In the genomic region with DNA sequence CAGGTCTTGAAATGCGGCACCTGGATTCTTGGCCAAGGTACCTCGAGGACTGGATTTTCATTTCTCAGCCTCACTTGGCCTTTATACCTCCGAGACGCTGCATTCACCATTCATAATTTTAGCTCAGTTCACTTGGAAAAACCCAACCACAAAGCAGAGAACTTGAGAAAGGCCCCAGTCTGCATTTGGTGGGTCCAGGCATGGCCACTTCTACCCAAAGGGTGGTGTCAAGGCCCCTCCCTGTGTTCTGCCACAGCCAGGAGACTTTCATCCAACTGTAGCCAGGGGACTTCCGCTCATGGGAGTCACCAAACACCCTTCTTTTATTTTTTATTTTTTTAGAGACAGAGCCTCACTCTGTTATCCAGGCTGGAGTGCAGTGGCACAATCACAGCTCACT, we compare ENCODE assay signal across 28 cellular contexts. TPM values are rescaled to one million over a fixed set of nuclear protein-coding genes. Genes with fewer than 3 reads are reported as not detected.
"Had no signal": no experiment of that assay in that cellular context is flagged by ENCODE, and none has a peak within 500 bp of the region (broad histone marks: within the 10 kb centered on the region; RNA-seq: fewer than 3 reads in every experiment).

No MANE protein-coding gene starts in this region.

- H3K4me3 Mint-ChIP-seq: endodermal cell; memory B cell; nephron; neural progenitor cell; stimulated activated naive CD8-positive, alpha-beta T cell treated with anti-CD3 and anti-CD28 coated beads, Interleukin-15, amount 100 ng/mL, for 72 hours had no signal

- ATAC-seq: esophagus mucosa; gastrocnemius medialis; sciatic nerve; stimulated activated naive CD8-positive, alpha-beta T cell treated with anti-CD3 and anti-CD28 coated beads, Interleukin-15, amount 100 ng/mL, for 72 hours had no signal

- H3K9me3 Mint-ChIP-seq: endodermal cell; nephron; neural progenitor cell; stimulated activated naive CD8-positive, alpha-beta T cell treated with anti-CD3 and anti-CD28 coated beads, Interleukin-15, amount 100 ng/mL, for 72 hours had no signal

- H3K4me2 ChIP-seq: hepatocyte, neural progenitor cell, smooth muscle cell had no signal

- H3K4me1 Mint-ChIP-seq: endodermal cell, neural progenitor cell had no signal

- DNase-seq: effector CD8-positive, alpha-beta T cell; endodermal cell; foreskin fibroblast; gastrocnemius medialis; head of caudate nucleus; kidney; stimulated activated CD4-positive, alpha-beta T cell treated with anti-CD3 and anti-CD28 coated beads, Interleukin-4, amount 100 ng/mL, for 4 hours; stimulated activated naive CD4-positive, alpha-beta T cell; stimulated activated naive CD8-positive, alpha-beta T cell treated with anti-CD3 and anti-CD28 coated beads, Interleukin-15, amount 100 ng/mL, for 72 hours; transverse colon had no signal

- H3K9me3 ChIP-seq: gastrocnemius medialis, prostate gland, right atrium auricular region, suprapubic skin, transverse colon, vagina had no signal

- H3K27ac ChIP-seq: epithelial cell of prostate, gastrocnemius medialis, hepatocyte, neural progenitor cell, parathyroid adenoma, prostate gland, right atrium auricular region, suprapubic skin, transverse colon, vagina had no signal

- H3K27ac Mint-ChIP-seq: endodermal cell; memory B cell; neural progenitor cell; stimulated activated naive CD8-positive, alpha-beta T cell treated with anti-CD3 and anti-CD28 coated beads, Interleukin-15, amount 100 ng/mL, for 72 hours had no signal

- H2AFZ ChIP-seq: hepatocyte, neural progenitor cell, parathyroid adenoma had no signal

- H3K4me3 ChIP-seq: gastrocnemius medialis, hepatocyte, lung, neural progenitor cell, prostate gland, right atrium auricular region, smooth muscle cell, suprapubic skin, transverse colon, vagina had no signal

- H3K36me3 ChIP-seq: gastrocnemius medialis, neural progenitor cell, prostate gland, right atrium auricular region, suprapubic skin, transverse colon, vagina had no signal

- H3K27me3 ChIP-seq: gastrocnemius medialis, neural progenitor cell, right atrium auricular region, suprapubic skin, transverse colon, vagina had no signal

- H3K9ac ChIP-seq: neural progenitor cell, parathyroid adenoma had no signal

- H3K36me3 Mint-ChIP-seq: neural progenitor cell had no signal

- H3K4me1 ChIP-seq: neural progenitor cell had no signal

- H3K27me3 Mint-ChIP-seq: memory B cell had no signal

- H3K79me2 ChIP-seq: hepatocyte, parathyroid adenoma had no signal

RNA-seq across cellular contexts. Expression of a gene that starts 14.7 kb away (rescaled TPM):
- total RNA-seq: esophagus mucosa, gastrocnemius medialis, glomerular endothelial cell, left lobe of liver, mononuclear cell, osteoblast had no signal

RNA-seq across cellular contexts. Expression of a gene that starts 43.7 kb away (rescaled TPM):
- total RNA-seq: hepatocyte, smooth muscle cell had no signal
